1 cellular context compared by ENCODE assay signal in genomic region chr16:57811340-57811739, GRCh38.
A peak's percentile ranks its signal among the peaks of the same experiment; 100 is the strongest.
TF ChIP-seq lines count a peak whose summit lies in the region.

No MANE protein-coding gene starts in this region.

TF ChIP-seq in HepG2, 621 proteins besides CTCF, POLR2A, EP300 and RAD21:
- 0 out of 2 replicates have a peak, but pooled peaks have one; percentile 18 for TF ChIP-seq GTF3A (CRISPR knock-in tag; conservative IDR thresholded peaks at IDR 0.05)
- TF ChIP-seq ZBTB33 (CRISPR knock-in tag; IDR thresholded peaks at IDR 0.05) = peak; percentile 85
- TF ChIP-seq TAF1 (CRISPR knock-in tag; IDR thresholded peaks at IDR 0.05) = 0 out of 2 replicates have a peak, but pooled peaks have one; percentile 15
- TF ChIP-seq ZNF770 (CRISPR knock-in tag; IDR thresholded peaks at IDR 0.05) = peak; percentile 64; the same call in 1 of the 2 replicates
- peak; percentile 92 for TF ChIP-seq ZNF121 (CRISPR knock-in tag; IDR thresholded peaks at IDR 0.05)
TF ChIP-seq in HepG2: peak in this region for 5; not testable (repeated sequence) for 616.
